8 cellular contexts compared by ENCODE assay signal in genomic region chr1:75265792-75266191, GRCh38.
A peak's percentile ranks its signal among the peaks of the same experiment; 100 is the strongest.
DNase-seq lines count a peak whose midpoint lies in the region; ATAC-seq and TF ChIP-seq lines count a peak whose summit lies in the region.

No MANE protein-coding gene starts in this region.

- DNase-seq in AG09319 (ENCODE audit: extremely low read depth, low read depth) (peak; percentile 18), GM13976 (ENCODE audit: low spot score) (peak; percentile 10), NCI-H146 treated with DMSO at 0.1 percent for 48 hours (lab: John Stamatoyannopoulos, UW; ENCODE audit: unreplicated experiment) (peak; percentile 46), activated B cell treated with CpG ODN at 0.5 μM for 24 hours (no peak), kidney glomerular epithelial cell (lab: John Stamatoyannopoulos, UW) (peak; percentile 70)
- DNase-seq in activated CD4-positive, alpha-beta memory T cell treated with anti-CD3 and anti-CD28 coated beads for 36 hours = no peak

- peaks cover 20% of the 10 kb centered on the region for H3K4me1 Mint-ChIP-seq in activated B cell treated with CpG ODN at 0.5 μM for 24 hours
- no peaks in the 10 kb centered on the region for H3K4me1 Mint-ChIP-seq in activated CD4-positive, alpha-beta memory T cell treated with anti-CD3 and anti-CD28 coated beads for 36 hours (ENCODE audit: low read depth)

- intact Hi-C loops in activated B cell treated with CpG ODN at 0.5 μM for 24 hours (cut with micrococcal nuclease) = loop anchor here (1.0 to 10.0 kb wide), 5 partner anchors 72 to 519 kb away; partner anchors contain the start of gene RABGGTB
- intact Hi-C loops in activated CD4-positive, alpha-beta memory T cell treated with anti-CD3 and anti-CD28 coated beads for 36 hours (cut with micrococcal nuclease) = loop anchor here (1.0 to 5.0 kb wide), 2 partner anchors 157 to 367 kb away; no protein-coding TSS in a partner anchor

- ATAC-seq in HG02852 (IDR thresholded peaks at IDR 0.05; ENCODE audit: unreplicated experiment) (peak; percentile 91), activated B cell treated with CpG ODN at 0.5 μM for 24 hours (ENCODE audit: low read depth) (peak; percentile 37), GM18520 (IDR thresholded peaks at IDR 0.05; ENCODE audit: unreplicated experiment) (no peak)

- in situ Hi-C loops in GM13976 (cut with MboI; ENCODE audit: low sequenced_read_pairs, unreplicated experiment) = no loop called here

- no peak overlapping the region for H3K27ac Mint-ChIP-seq in activated B cell treated with CpG ODN at 0.5 μM for 24 hours
- no peak overlapping the region for H3K27ac Mint-ChIP-seq in activated CD4-positive, alpha-beta memory T cell treated with anti-CD3 and anti-CD28 coated beads for 36 hours

- TF ChIP-seq CTCF in AG09319 (IDR thresholded peaks at IDR 0.05; ENCODE audit: low read depth, low read length) (peak; percentile 66), GM13976 (IDR thresholded peaks at IDR 0.05; ENCODE audit: borderline replicate concordance, control extremely low read depth, extremely low read depth, insufficient read depth, missing control alignments) (peak; percentile 29), activated B cell treated with CpG ODN at 0.5 μM for 24 hours (IDR thresholded peaks at IDR 0.05) (no peak)

- H3K4me3 Mint-ChIP-seq in activated B cell treated with CpG ODN at 0.5 μM for 24 hours = no peak overlapping the region
- no peak overlapping the region for H3K4me3 Mint-ChIP-seq in activated CD4-positive, alpha-beta memory T cell treated with anti-CD3 and anti-CD28 coated beads for 36 hours

- CTCF ChIA-PET in activated B cell treated with CpG ODN at 0.5 μM for 24 hours (lab: Charles Lee) = interaction anchor here (0.7 to 2.5 kb wide), 13 partner anchors 9 to 372 kb away, joined by 3 to 14 read pairs (median 5); no protein-coding TSS in a partner anchor
- CTCF ChIA-PET in activated CD4-positive, alpha-beta memory T cell treated with anti-CD3 and anti-CD28 coated beads for 36 hours (lab: Charles Lee) = interaction anchor here (0.5 to 2.1 kb wide), 7 partner anchors 9 to 352 kb away, joined by 3 to 10 read pairs (median 3); no protein-coding TSS in a partner anchor

- H3K36me3 Mint-ChIP-seq in activated B cell treated with CpG ODN at 0.5 μM for 24 hours (ENCODE audit: low read depth) = no peaks in the 10 kb centered on the region
- H3K36me3 Mint-ChIP-seq in activated CD4-positive, alpha-beta memory T cell treated with anti-CD3 and anti-CD28 coated beads for 36 hours = no peaks in the 10 kb centered on the region

- no peaks in the 10 kb centered on the region for H3K27me3 Mint-ChIP-seq in activated B cell treated with CpG ODN at 0.5 μM for 24 hours
- H3K27me3 Mint-ChIP-seq in activated CD4-positive, alpha-beta memory T cell treated with anti-CD3 and anti-CD28 coated beads for 36 hours = no peaks in the 10 kb centered on the region

- H3K9me3 Mint-ChIP-seq in activated B cell treated with CpG ODN at 0.5 μM for 24 hours = no peaks in the 10 kb centered on the region
- peaks cover 8% of the 10 kb centered on the region for H3K9me3 Mint-ChIP-seq in activated CD4-positive, alpha-beta memory T cell treated with anti-CD3 and anti-CD28 coated beads for 36 hours

- POLR2A ChIA-PET in activated B cell treated with CpG ODN at 0.5 μM for 24 hours (lab: Charles Lee) = no interaction called here
- POLR2A ChIA-PET in activated CD4-positive, alpha-beta memory T cell treated with anti-CD3 and anti-CD28 coated beads for 36 hours (lab: Charles Lee) = no interaction called here

Comparison
In these comparisons a context has a peak if more than half of its experiments do, and no peak if none do; other contexts are left out.
1. DNase-seq: peak in AG09319 (single experiment), GM13976 (single experiment), NCI-H146 treated with DMSO at 0.1 percent for 48 hours (single experiment) and kidney glomerular epithelial cell (single experiment); none in activated B cell treated with CpG ODN at 0.5 μM for 24 hours (single experiment) and activated CD4-positive, alpha-beta memory T cell treated with anti-CD3 and anti-CD28 coated beads for 36 hours (single experiment).